Comparison of ENCODE assay signal across 15 cellular contexts in the genomic region with DNA sequence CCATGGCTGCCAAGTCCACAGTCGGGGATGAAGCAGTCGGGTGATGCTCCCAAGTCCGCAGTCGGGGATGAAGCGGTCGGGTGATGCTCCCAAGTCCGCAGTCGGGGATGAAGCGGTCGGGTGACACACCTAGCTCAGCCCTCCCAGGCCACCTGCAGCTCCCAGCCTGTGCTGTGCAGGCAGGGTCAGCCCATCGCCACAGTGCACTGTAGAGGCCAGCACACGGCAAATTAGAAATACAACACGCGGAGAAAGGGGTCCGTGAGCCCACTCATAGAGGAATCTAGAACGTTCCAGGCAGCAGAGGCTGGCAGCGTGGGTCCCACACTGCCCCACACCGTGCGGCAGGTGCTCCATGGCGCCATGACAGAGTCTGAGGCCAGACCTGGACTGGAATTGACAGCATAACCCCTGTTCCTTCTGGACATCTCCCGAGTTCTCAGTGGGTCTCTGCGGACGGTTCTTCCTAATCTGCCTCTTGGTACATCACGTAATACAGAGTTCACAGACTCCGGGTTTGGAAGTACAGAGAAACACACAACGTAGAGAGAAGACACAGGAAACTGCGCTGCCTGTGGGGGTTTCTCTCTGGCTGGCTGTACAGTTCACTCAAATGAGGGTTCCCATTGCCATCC. TPM values are rescaled to one million over a fixed set of nuclear protein-coding genes. Genes with fewer than 3 reads are reported as not detected.
DNase-seq lines count a peak whose midpoint lies in the region; ATAC-seq and TF ChIP-seq lines count a peak whose summit lies in the region.
"Had no signal": no experiment of that assay in that cellular context is flagged by ENCODE, and none has a peak within 500 bp of the region (broad histone marks: within the 10 kb centered on the region; RNA-seq: fewer than 3 reads in every experiment).

No MANE protein-coding gene starts in this region.

- ATAC-seq in RWPE2 (ENCODE audit: low read depth), result no peak
- no peak for ATAC-seq in activated T-helper 17 cell treated with anti-CD3 and anti-CD28 coated beads, Interleukin-2, amount 50 U/mL, for 72 hours (replicated peaks)

- H3K36me3 ChIP-seq in RWPE2 (ENCODE audit: low read depth), result no peaks in the 10 kb centered on the region
- no peaks in the 10 kb centered on the region for H3K36me3 ChIP-seq in transverse colon
- H3K36me3 ChIP-seq: HAP-1 had no signal

- WGBS in transverse colon (ENCODE audit: low coverage in 1 of 2), 2 donors, result 85 to 89% methylated on average over 6 to 27 of the region's 27 CpGs

- no peak overlapping the region for H3K4me3 ChIP-seq in RWPE2 (ENCODE audit: severe bottlenecking)
- H3K4me3 ChIP-seq in transverse colon, result no peak overlapping the region
- H3K4me3 ChIP-seq: A549, HAP-1 had no signal

- H3K4me3 Mint-ChIP-seq in activated T-helper 17 cell treated with anti-CD3 and anti-CD28 coated beads, Interleukin-2, amount 50 U/mL, for 72 hours, result no peak overlapping the region

- no peaks in the 10 kb centered on the region for H3K9me3 ChIP-seq in RWPE2 (ENCODE audit: severe bottlenecking)
- H3K9me3 ChIP-seq in transverse colon, result no peaks in the 10 kb centered on the region
- H3K9me3 ChIP-seq: A549, HAP-1 had no signal

- no peak for TF ChIP-seq CTCF in RWPE2 (IDR thresholded peaks at IDR 0.05; ENCODE audit: poor library complexity, severe bottlenecking)
- no peak for TF ChIP-seq CTCF in transverse colon (IDR thresholded peaks at IDR 0.05)

- H3K4me1 ChIP-seq in RWPE2 (ENCODE audit: insufficient read depth, poor library complexity, severe bottlenecking) (no peaks in the 10 kb centered on the region), transverse colon (peaks cover 5 to 13% (median 11%) of the 10 kb centered on the region in 4 donors)
- H3K4me1 ChIP-seq: A549, HAP-1 had no signal

- in situ Hi-C loops in transverse colon (cut with MboI; ENCODE audit: low pct_ligation_motif_present in 1 of 4, low pct_unique_long_range_greater_than_20kb in 1 of 4, low sequenced_read_pairs in 3 of 4), result no loop called here

- H3K9me3 Mint-ChIP-seq in activated T-helper 17 cell treated with anti-CD3 and anti-CD28 coated beads, Interleukin-2, amount 50 U/mL, for 72 hours, result no peaks in the 10 kb centered on the region

- TF ChIP-seq POLR2A in transverse colon (IDR thresholded peaks at IDR 0.05), result no peak

- H3K27me3 Mint-ChIP-seq in activated T-helper 17 cell treated with anti-CD3 and anti-CD28 coated beads, Interleukin-2, amount 50 U/mL, for 72 hours, result peaks cover 8% of the 10 kb centered on the region

- DNase-seq in activated T-cell treated with anti-CD3 and anti-CD28 coated beads, Interleukin-2, amount 50 U/mL, for 1 hour, result peak; percentile 8
- no peak for DNase-seq in activated T-cell treated with anti-CD3 and anti-CD28 coated beads for 4 hours
- peak; percentile 42 for DNase-seq in RWPE2 (ENCODE audit: low spot score)
- DNase-seq in mesenteric fat pad (ENCODE audit: low spot score), result peak; percentile 87
- DNase-seq in transverse colon, result peak; percentile 4
- no peak for DNase-seq in HT-29 (ENCODE audit: low spot score)
- DNase-seq: Kasumi-1, NCI-H1105 treated with DMSO at 0.1 percent for 48 hours, NCI-H187 treated with DMSO at 0.1 percent for 48 hours, NCI-H2171, NCI-H510A had no signal

- intact Hi-C loops in transverse colon (cut with DNase I; ENCODE audit: low total_unique reads), result no loop called here

- H3K4me1 Mint-ChIP-seq in activated T-helper 17 cell treated with anti-CD3 and anti-CD28 coated beads, Interleukin-2, amount 50 U/mL, for 72 hours, result no peaks in the 10 kb centered on the region

- H3K27me3 ChIP-seq in RWPE2 (ENCODE audit: insufficient read depth, poor library complexity, severe bottlenecking) (no peaks in the 10 kb centered on the region), transverse colon (no peaks in the 10 kb centered on the region)

- H3K36me3 Mint-ChIP-seq in activated T-helper 17 cell treated with anti-CD3 and anti-CD28 coated beads, Interleukin-2, amount 50 U/mL, for 72 hours (ENCODE audit: low read depth), result peaks cover 27% of the 10 kb centered on the region

- no peak overlapping the region for H3K27ac ChIP-seq in RWPE2 (ENCODE audit: poor library complexity, severe bottlenecking)
- no peak overlapping the region for H3K27ac ChIP-seq in transverse colon
- H3K27ac ChIP-seq: A549, C4-2B had no signal

- H3K27ac Mint-ChIP-seq in activated T-helper 17 cell treated with anti-CD3 and anti-CD28 coated beads, Interleukin-2, amount 50 U/mL, for 72 hours, result no peak overlapping the region

- no peak for TF ChIP-seq EP300 in transverse colon (IDR thresholded peaks at IDR 0.05; ENCODE audit: low read depth)

RNA-seq across cellular contexts. Expression of a gene that starts 7.7 kb away (rescaled TPM):
- 58.5 TPM for total RNA-seq in mesenteric fat pad
- 100 to 1,000 TPM in 1 of 4 donors, 10 to 100 TPM in 3; 69.9 to 240 (median 76.1) TPM for total RNA-seq in transverse colon
- total RNA-seq in activated T-helper 17 cell treated with anti-CD3 and anti-CD28 coated beads, Interleukin-2, amount 50 U/mL, for 72 hours, result 10 to 100 TPM; 78.3 to 93.6 TPM
- 65.7 and 74.3 TPM in 2 replicates for total RNA-seq in HT-29 (2014; rRNA removed; shearing (Covaris generic))

Comparison
In these comparisons a context has a peak if more than half of its experiments do, and no peak if none do; other contexts are left out.
1. DNase-seq: peak in activated T-cell treated with anti-CD3 and anti-CD28 coated beads, Interleukin-2, amount 50 U/mL, for 1 hour (single experiment), RWPE2 (single experiment), mesenteric fat pad (single experiment) and transverse colon (single experiment); none in activated T-cell treated with anti-CD3 and anti-CD28 coated beads for 4 hours (single experiment) and HT-29 (single experiment).